In the genomic region with DNA sequence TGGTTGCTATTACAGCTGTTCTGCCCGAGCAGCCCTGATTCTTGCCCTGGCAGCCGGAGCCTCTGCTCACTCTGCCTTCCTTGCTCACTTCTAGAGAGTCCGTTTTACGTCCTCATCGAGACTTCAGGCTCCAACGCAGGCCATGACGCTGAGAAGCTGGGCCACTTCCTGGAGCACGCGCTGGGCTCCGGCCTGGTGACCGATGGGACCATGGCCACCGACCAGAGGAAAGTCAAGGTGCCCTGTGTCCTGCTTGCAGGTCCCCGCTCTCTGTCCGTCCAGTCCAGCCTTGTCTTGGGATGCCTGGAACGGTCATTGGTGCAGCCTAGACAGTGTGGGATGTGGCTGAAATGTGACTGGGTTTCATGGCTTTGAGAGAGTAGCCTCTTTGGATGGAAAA, we compare ENCODE assay signal across 16 cellular contexts. TPM values are rescaled to one million over a fixed set of nuclear protein-coding genes. Genes with fewer than 3 reads are reported as not detected.
DNase-seq lines count a peak whose midpoint lies in the region; ATAC-seq and TF ChIP-seq lines count a peak whose summit lies in the region.
"Had no signal": no experiment of that assay in that cellular context is flagged by ENCODE, and none has a peak within 500 bp of the region (broad histone marks: within the 10 kb centered on the region; RNA-seq: fewer than 3 reads in every experiment).

No MANE protein-coding gene starts in this region.

- peak overlapping the region; percentile 5 for H3K18ac ChIP-seq in neuronal stem cell (ENCODE audit: low read length)

- H2BK12ac ChIP-seq in neuronal stem cell (ENCODE audit: low read length) = no peak overlapping the region

- no peak overlapping the region for H2BK5ac ChIP-seq in neuronal stem cell (ENCODE audit: low read length)

- H3K9me3 ChIP-seq in heart right ventricle = peaks cover 0 to 6% (median 0%) of the 10 kb centered on the region in 11 donors
- peaks cover 0 to 17% (median 4%) of the 10 kb centered on the region in 11 experiments; a peak in 7 of 22 replicates for H3K9me3 ChIP-seq in BLaER1 treated with 17β-estradiol and CSF1 and Interleukin-3, amounts not matched to agents 10 nM and 100 nM (replicated peaks in 1 of 11)
- H3K9me3 ChIP-seq in neuronal stem cell (replicated peaks in 1 of 2; ENCODE audit: control insufficient read depth in 2 of 2, insufficient read depth in 1 of 2, low read depth in 1 of 2, low read length in 2 of 2) = peaks cover 0 to 6% of the 10 kb centered on the region in 2 donors
- no peaks in the 10 kb centered on the region for H3K9me3 ChIP-seq in mammary epithelial cell (replicated peaks; ENCODE audit: insufficient read depth, low read length)
- H3K9me3 ChIP-seq: HAP-1 had no signal

- H3K79me1 ChIP-seq in neuronal stem cell (ENCODE audit: low read depth, low read length) = peaks cover 10% of the 10 kb centered on the region

- H3K79me2 ChIP-seq in mammary epithelial cell (ENCODE audit: insufficient read depth, low read length) = no peaks in the 10 kb centered on the region

- H3K36me3 ChIP-seq in heart right ventricle (peaks cover 0 to 62% (median 14%) of the 10 kb centered on the region in 9 donors), neuronal stem cell (replicated peaks in 1 of 2; ENCODE audit: control insufficient read depth in 2 of 2, insufficient read depth in 2 of 2, low read length in 2 of 2) (peaks cover 20 to 49% of the 10 kb centered on the region in 2 donors), mammary epithelial cell (ENCODE audit: insufficient read depth, low read length) (no peaks in the 10 kb centered on the region)
- H3K36me3 ChIP-seq in BLaER1 treated with 17β-estradiol and CSF1 and Interleukin-3, amounts not matched to agents 10 nM and 100 nM = peaks cover 33 to 85% (median 56%) of the 10 kb centered on the region in 11 experiments

- H3K4ac ChIP-seq in neuronal stem cell (ENCODE audit: low read length) = no peak overlapping the region

- 84 to 95% methylated on average over 15 of the region's 15 CpGs for WGBS in heart right ventricle, 2 donors
- WGBS in neuronal stem cell (ENCODE audit: extremely low coverage in 2 of 2, insufficient read length in 2 of 2, insufficient replicate concordance in 1 of 2), 2 donors = no CpG with 5 or more reads among the region's 15 CpGs
- WGBS in mammary epithelial cell (ENCODE audit: low coverage, missing lambda C conversion rate) = 93% methylated on average over 12 of the region's 15 CpGs

- H2BK120ac ChIP-seq in neuronal stem cell (ENCODE audit: low read depth, low read length) = no peak overlapping the region

- no peak overlapping the region for H2BK15ac ChIP-seq in neuronal stem cell (ENCODE audit: low read length)

- H3K4me3 ChIP-seq in heart right ventricle (no peak overlapping the region), neuronal stem cell (ENCODE audit: low read length in 2 of 2) (no peak overlapping the region), mammary epithelial cell (replicated peaks in 1 of 3; ENCODE audit: insufficient read depth in 1 of 3, low read depth in 2 of 3, low read length in 3 of 3) (no peak overlapping the region)
- 0 out of 20 replicates have a peak overlapping the region, but pooled peaks of 2 of the 10 experiments have one; percentile 31 to 35 for H3K4me3 ChIP-seq in BLaER1 treated with 17β-estradiol and CSF1 and Interleukin-3, amounts not matched to agents 10 nM and 100 nM
- H3K4me3 ChIP-seq: HAP-1 had no signal

- H4K8ac ChIP-seq in neuronal stem cell (ENCODE audit: low read depth, low read length) = no peak overlapping the region

- H4K91ac ChIP-seq in neuronal stem cell (ENCODE audit: low read depth, low read length, poor library complexity) = no peak overlapping the region

- BruUV-seq in mammary epithelial cell (replicated peaks; lab: Mats Ljungman, UMichigan) = no TSS peak

- no peak overlapping the region for H3K23ac ChIP-seq in neuronal stem cell (ENCODE audit: low read depth, low read length, poor library complexity)

- peak overlapping the region in 10 of 11 experiments; percentile 23 to 65 (median 57); a peak in 13 of 22 replicates for H3K9ac ChIP-seq in BLaER1 treated with 17β-estradiol and CSF1 and Interleukin-3, amounts not matched to agents 10 nM and 100 nM
- H3K9ac ChIP-seq in neuronal stem cell (ENCODE audit: low read depth, low read length, poor library complexity) (no peak overlapping the region), mammary epithelial cell (ENCODE audit: insufficient read depth, low read length) (no peak overlapping the region)

- no peak overlapping the region for H2AK5ac ChIP-seq in neuronal stem cell (ENCODE audit: low read depth, low read length)

- TF ChIP-seq CTCF in heart right ventricle (IDR thresholded peaks at IDR 0.05) = no peak
- no peak for TF ChIP-seq CTCF in mammary epithelial cell (conservative IDR thresholded peaks at IDR 0.05 in 1 of 2, IDR thresholded peaks at IDR 0.05 in 1 of 2; ENCODE audit: extremely low read depth in 1 of 2, insufficient read depth in 1 of 2, low read depth in 1 of 2, low read length in 2 of 2)

- dilution Hi-C loops in mammary epithelial cell (cut with HindIII; ENCODE audit: low sequenced_read_pairs) = no loop called here

- no peak overlapping the region for H2AFZ ChIP-seq in neuronal stem cell (ENCODE audit: low read length)
- H2AFZ ChIP-seq in mammary epithelial cell (ENCODE audit: low read depth, low read length) = no peak overlapping the region

- ATAC-seq in Right ventricle myocardium inferior (no peak), heart right ventricle (no peak), HG03439 (IDR thresholded peaks at IDR 0.05; ENCODE audit: unreplicated experiment) (no peak)

- no peak overlapping the region for H3K27ac ChIP-seq in heart right ventricle
- peak overlapping the region; percentile 13 to 62 (median 50); a peak in 17 of 22 replicates for H3K27ac ChIP-seq in BLaER1 treated with 17β-estradiol and CSF1 and Interleukin-3, amounts not matched to agents 10 nM and 100 nM
- no peak overlapping the region for H3K27ac ChIP-seq in neuronal stem cell (replicated peaks; ENCODE audit: low read length)
- H3K27ac ChIP-seq in mammary epithelial cell (ENCODE audit: insufficient read depth, low read depth, low read length) = no peak overlapping the region

- CTCF ChIA-PET in mammary epithelial cell (lab: Charles Lee; ENCODE audit: low non-redundant PET) = no interaction called here

- peak; percentile 31 for DNase-seq in Right ventricle myocardium inferior (ENCODE audit: missing footprints)
- no peak for DNase-seq in heart right ventricle
- DNase-seq in neuronal stem cell (ENCODE audit: low spot score) = no peak
- no peak for DNase-seq in mammary epithelial cell
- no peak for DNase-seq in NCI-H1436 treated with DMSO at 0.1 percent for 48 hours (lab: John Stamatoyannopoulos, UW)
- DNase-seq: 8988T; C1 segment of cervical spinal cord; CD4-positive, CD25-positive, alpha-beta regulatory T cell; CD8-positive, alpha-beta memory T cell; COR-L47 had no signal

- in situ Hi-C loops in mammary epithelial cell (cut with MboI; ENCODE audit: low sequenced_read_pairs in 2 of 2) = no loop called here

- no peak overlapping the region for H3K14ac ChIP-seq in neuronal stem cell (ENCODE audit: low read length)

- intact Hi-C loops in Right ventricle myocardium inferior (cut with DNase I) (no loop called here), heart right ventricle (cut with DNase I) (no loop called here), mammary epithelial cell (cut with micrococcal nuclease) (no loop called here)

- H3K27me3 ChIP-seq in heart right ventricle = no peaks in the 10 kb centered on the region
- no peaks in the 10 kb centered on the region for H3K27me3 ChIP-seq in BLaER1 treated with 17β-estradiol and CSF1 and Interleukin-3, amounts not matched to agents 10 nM and 100 nM
- no peaks in the 10 kb centered on the region for H3K27me3 ChIP-seq in neuronal stem cell (ENCODE audit: control insufficient read depth in 3 of 3, insufficient read depth in 3 of 3, low read depth in 1 of 3, low read length in 3 of 3)
- no peaks in the 10 kb centered on the region for H3K27me3 ChIP-seq in mammary epithelial cell (ENCODE audit: insufficient read depth, low read length)

- H3K4me1 ChIP-seq in heart right ventricle (peaks cover 0 to 17% (median 5%) of the 10 kb centered on the region in 9 donors), neuronal stem cell (ENCODE audit: control insufficient read depth in 2 of 2, insufficient read depth in 1 of 2, low read depth in 1 of 2, low read length in 2 of 2) (peaks cover 0 to 2% of the 10 kb centered on the region in 2 donors), mammary epithelial cell (ENCODE audit: insufficient read depth, low read length) (peaks cover 10% of the 10 kb centered on the region)
- peaks cover 29 to 51% (median 42%) of the 10 kb centered on the region in 10 experiments for H3K4me1 ChIP-seq in BLaER1 treated with 17β-estradiol and CSF1 and Interleukin-3, amounts not matched to agents 10 nM and 100 nM
- H3K4me1 ChIP-seq: HAP-1 had no signal

- H3K4me2 ChIP-seq in BLaER1 treated with 17β-estradiol and CSF1 and Interleukin-3, amounts not matched to agents 10 nM and 100 nM = peak overlapping the region; percentile 76 to 92 (median 89)
- H3K4me2 ChIP-seq in neuronal stem cell (ENCODE audit: insufficient read depth, low read length, poor library complexity, severe bottlenecking) (no peak overlapping the region), mammary epithelial cell (ENCODE audit: insufficient read depth, low read depth, low read length) (no peak overlapping the region)

- peaks cover 0 to 10% (median 0%) of the 10 kb centered on the region in 11 experiments; a peak in 1 of 22 replicates for H4K20me1 ChIP-seq in BLaER1 treated with 17β-estradiol and CSF1 and Interleukin-3, amounts not matched to agents 10 nM and 100 nM
- no peaks in the 10 kb centered on the region for H4K20me1 ChIP-seq in mammary epithelial cell (ENCODE audit: insufficient read depth, low read length)

RNA-seq across cellular contexts. Expression of gene D2HGDH, which starts 16.7 kb away (rescaled TPM):
- total RNA-seq in Right ventricle myocardium inferior (19.6 TPM), heart right ventricle (10 to 100 TPM; 15.1 to 22.8 (median 19.1) TPM), mammary epithelial cell (10 to 100 TPM; 13.8 to 27.2 TPM)
- polyA plus RNA-seq in heart right ventricle (10 to 100 TPM in 1 of 2 donors, 1 to 10 TPM in 1; 7.6 to 24.7 TPM), mammary epithelial cell (8.2 TPM)
- polyA plus RNA-seq in neuronal stem cell (2013, experiment 1 of 2) = 5.2 TPM
- 5.3 TPM for polyA plus RNA-seq in neuronal stem cell (2013, experiment 2 of 2)
- 2.3 TPM for polyA minus RNA-seq in mammary epithelial cell

RNA-seq across cellular contexts. Expression of gene GAL3ST2, which starts 25.5 kb away (rescaled TPM):
- total RNA-seq in Right ventricle myocardium inferior (not detected), heart right ventricle (under 1 TPM in 3 of 10 donors, not detected in 7; 0.19 to 0.28 (median 0.23) TPM), mammary epithelial cell (not detected)
- polyA plus RNA-seq in heart right ventricle (not detected), mammary epithelial cell (not detected)
- polyA plus RNA-seq in neuronal stem cell (2013, experiment 1 of 2) = 0.45 TPM
- 0.47 TPM for polyA plus RNA-seq in neuronal stem cell (2013, experiment 2 of 2)
- not detected for polyA minus RNA-seq in mammary epithelial cell
- total RNA-seq: H1, HT-29 had no signal
- polyA plus RNA-seq: AG04450; CD4-positive, CD25-positive, alpha-beta regulatory T cell; CD8-positive, alpha-beta memory T cell; H1 had no signal

RNA-seq across cellular contexts. Expression of gene ING5, which starts 49.3 kb away (rescaled TPM):
- 16.5 TPM for total RNA-seq in Right ventricle myocardium inferior
- total RNA-seq in heart right ventricle = 10 to 100 TPM; 10.4 to 24.6 (median 17.4) TPM
- 10 to 100 TPM; 19.0 to 49.9 TPM for polyA plus RNA-seq in heart right ventricle
- polyA plus RNA-seq in neuronal stem cell (2013, experiment 1 of 2) = 25.2 TPM
- 27.0 TPM for polyA plus RNA-seq in neuronal stem cell (2013, experiment 2 of 2)
- total RNA-seq in mammary epithelial cell = 10 to 100 TPM in 1 of 2 donors, 1 to 10 TPM in 1; 9.8 to 27.0 TPM
- 18.4 TPM for polyA plus RNA-seq in mammary epithelial cell
- 88.9 TPM for polyA minus RNA-seq in mammary epithelial cell

RNA-seq across cellular contexts. Expression of gene NEU4, which starts 57.8 kb away (rescaled TPM):
- total RNA-seq in Right ventricle myocardium inferior = 0.30 TPM
- 1 to 10 TPM in 1 of 10 donors, under 1 TPM in 7, not detected in 2; 0.07 to 1.2 (median 0.46) TPM for total RNA-seq in heart right ventricle
- polyA plus RNA-seq in heart right ventricle = 1 to 10 TPM in 1 of 2 donors, under 1 TPM in 1; 0.22 to 1.0 TPM
- polyA plus RNA-seq in neuronal stem cell (2013, experiment 1 of 2) = 0.45 TPM
- polyA plus RNA-seq in neuronal stem cell (2013, experiment 2 of 2) = 0.37 TPM
- not detected for total RNA-seq in mammary epithelial cell
- polyA plus RNA-seq in mammary epithelial cell = not detected
- not detected for polyA minus RNA-seq in mammary epithelial cell
- total RNA-seq: CD8-positive, alpha-beta memory T cell had no signal
- polyA plus RNA-seq: AG04450; CD8-positive, alpha-beta memory T cell had no signal

Comparison
In these comparisons a context has a peak if more than half of its experiments do, and no peak if none do; other contexts are left out.
1. H3K27ac ChIP-seq: peak in BLaER1 treated with 17β-estradiol and CSF1 and Interleukin-3, amounts not matched to agents 10 nM and 100 nM (11 of 11); none in heart right ventricle (0 of 10), neuronal stem cell (single experiment) and mammary epithelial cell (single experiment).
2. H3K4me2 ChIP-seq: peak in BLaER1 treated with 17β-estradiol and CSF1 and Interleukin-3, amounts not matched to agents 10 nM and 100 nM (11 of 11); none in neuronal stem cell (single experiment) and mammary epithelial cell (single experiment).
3. H3K9ac ChIP-seq: peak in BLaER1 treated with 17β-estradiol and CSF1 and Interleukin-3, amounts not matched to agents 10 nM and 100 nM (10 of 11); none in neuronal stem cell (single experiment) and mammary epithelial cell (single experiment).